Comparison of ENCODE assay signal across 8 cellular contexts in the genomic region with DNA sequence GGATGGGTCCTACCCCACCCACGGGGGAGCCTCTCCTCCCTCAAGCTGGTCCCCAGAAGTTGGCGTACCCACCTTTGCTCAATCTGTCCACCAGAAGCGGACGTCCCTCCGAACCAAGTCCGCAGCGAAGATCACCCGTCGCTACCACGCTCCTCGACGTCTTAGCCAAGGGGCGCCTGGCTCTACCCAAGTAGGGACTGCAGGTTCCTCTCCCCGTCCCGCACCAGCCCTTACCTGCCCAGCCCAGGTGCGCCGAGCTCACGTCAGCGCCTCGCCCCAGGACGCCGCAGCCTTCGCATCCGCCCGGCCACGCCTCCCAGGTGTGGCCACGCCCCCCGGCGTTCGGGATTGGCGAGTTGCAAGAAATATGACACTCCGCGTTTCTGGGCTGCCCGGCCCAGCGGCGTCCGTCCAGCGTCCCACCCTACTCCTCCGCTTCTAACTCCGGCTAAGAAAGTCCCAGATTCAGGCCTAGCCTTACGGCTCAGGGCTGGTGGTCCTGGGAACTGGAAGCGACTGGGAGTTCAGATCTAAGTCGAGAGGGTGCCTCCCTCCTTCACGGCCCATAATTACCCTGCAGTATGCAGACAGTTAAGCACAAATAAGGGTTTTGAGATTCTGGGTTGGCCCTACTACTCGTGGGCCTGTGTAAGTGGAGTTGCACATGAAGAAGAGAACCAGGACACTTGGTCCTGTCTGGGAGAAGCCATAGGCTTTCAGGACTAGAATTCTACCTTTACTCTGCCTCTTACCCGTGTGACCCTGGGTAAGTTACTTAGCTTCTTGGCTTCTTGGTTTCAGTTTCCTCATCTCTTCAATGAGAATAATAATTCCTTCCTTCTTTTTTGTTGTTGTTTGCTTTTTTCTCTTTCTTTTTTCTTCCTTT. TPM values are rescaled to one million over a fixed set of nuclear protein-coding genes. Genes with fewer than 3 reads are reported as not detected.
DNase-seq lines count a peak whose midpoint lies in the region; ATAC-seq, FAIRE-seq and TF ChIP-seq lines count a peak whose summit lies in the region.

A gene (minus strand): TSS at position 268 of the 886 bp plus-strand sequence. CDS start 4,729 bp downstream, outside the sequence.

- TF ChIP-seq CTCF in AG04450 (IDR thresholded peaks at IDR 0.05; ENCODE audit: low read depth, low read length) (no peak), RWPE2 (IDR thresholded peaks at IDR 0.05; ENCODE audit: poor library complexity, severe bottlenecking) (no peak)

- DNase-seq in AG04450 (ENCODE audit: low read depth, low spot score), result no peak
- DNase-seq in RWPE2 (ENCODE audit: low spot score), result peak; percentile 90
- peak; percentile 27 for DNase-seq in amniotic epithelial cell (ENCODE audit: low read depth)
- DNase-seq in left ventricle myocardium superior, result peak; percentile 83
- peak; percentile 60 for DNase-seq in retina
- DNase-seq in RCC 7860 (ENCODE audit: low spot score), result no peak

- H3K27ac ChIP-seq in AG04450 (ENCODE audit: low read depth, low read length) (no peak within 1 kb of the TSS), RWPE2 (ENCODE audit: poor library complexity, severe bottlenecking) (peak within 1 kb of the TSS; percentile 70)

- H3K4me3 ChIP-seq in AG04450 (ENCODE audit: low read depth, low read length), result peak within 1 kb of the TSS; percentile 54
- peak within 1 kb of the TSS; percentile 69 for H3K4me3 ChIP-seq in RWPE2 (ENCODE audit: severe bottlenecking)

- H3K27me3 ChIP-seq in AG04450 (ENCODE audit: control insufficient read depth, insufficient read depth, low read length), result no peaks in the 10 kb centered on the region
- H3K27me3 ChIP-seq in RWPE2 (ENCODE audit: insufficient read depth, poor library complexity, severe bottlenecking), result no peaks in the 10 kb centered on the region

- peaks cover 5% of the 10 kb centered on the region; the same call in 1 of the 2 replicates for H3K9me3 ChIP-seq in AG04450 (ENCODE audit: control insufficient read depth, insufficient read depth, low read length)
- no peaks in the 10 kb centered on the region for H3K9me3 ChIP-seq in RWPE2 (ENCODE audit: severe bottlenecking)

- H3K4me1 ChIP-seq in RWPE2 (ENCODE audit: insufficient read depth, poor library complexity, severe bottlenecking), result peaks cover 46% of the 10 kb centered on the region

- FAIRE-seq in RCC 7860 (lab: Jason Lieb, UNC), result no peak

- POLR2A ChIA-PET in AG04450 (lab: Yijun Ruan, JAX), result no interaction called here

- ATAC-seq in GM19351 (IDR thresholded peaks at IDR 0.05; ENCODE audit: unreplicated experiment) (peak; percentile 95), HG03520 (IDR thresholded peaks at IDR 0.05; ENCODE audit: unreplicated experiment) (peak; percentile 84), RWPE2 (ENCODE audit: low read depth) (peak; percentile 75), left ventricle myocardium superior (peak; percentile 48)

- H3K36me3 ChIP-seq in RWPE2 (ENCODE audit: low read depth), result peaks cover 31% of the 10 kb centered on the region

- intact Hi-C loops in left ventricle myocardium superior (cut with micrococcal nuclease), result no loop called here

- CTCF ChIA-PET in AG04450 (lab: Charles Lee), result interaction anchor here (0.6 to 5.9 kb wide), 4 partner anchors 18 to 160 kb away, joined by 3 to 85 read pairs (median 3); no protein-coding TSS in a partner anchor

RNA-seq across cellular contexts. Expression of the gene that starts here (rescaled TPM):
- polyA plus RNA-seq in AG04450 (2011; rRNA removed), result 0.67 and 1.0 TPM in 2 replicates
- 1.6 and 2.1 TPM in 2 replicates for polyA minus RNA-seq in AG04450 (2011; rRNA and poly(A)+ RNA removed)
- 48.5 TPM for total RNA-seq in left ventricle myocardium superior

Comparison
In these comparisons a context has a peak if more than half of its experiments do, and no peak if none do; other contexts are left out.
1. DNase-seq: peak in RWPE2 (single experiment), amniotic epithelial cell (single experiment), left ventricle myocardium superior (single experiment) and retina (single experiment); none in AG04450 (single experiment) and RCC 7860 (single experiment).
2. Peak in every context shown above with its lines, with median percentiles within 50 percentile points of each other: ATAC-seq.